ENCODE assay signal across 1 cellular context in the genomic region with DNA sequence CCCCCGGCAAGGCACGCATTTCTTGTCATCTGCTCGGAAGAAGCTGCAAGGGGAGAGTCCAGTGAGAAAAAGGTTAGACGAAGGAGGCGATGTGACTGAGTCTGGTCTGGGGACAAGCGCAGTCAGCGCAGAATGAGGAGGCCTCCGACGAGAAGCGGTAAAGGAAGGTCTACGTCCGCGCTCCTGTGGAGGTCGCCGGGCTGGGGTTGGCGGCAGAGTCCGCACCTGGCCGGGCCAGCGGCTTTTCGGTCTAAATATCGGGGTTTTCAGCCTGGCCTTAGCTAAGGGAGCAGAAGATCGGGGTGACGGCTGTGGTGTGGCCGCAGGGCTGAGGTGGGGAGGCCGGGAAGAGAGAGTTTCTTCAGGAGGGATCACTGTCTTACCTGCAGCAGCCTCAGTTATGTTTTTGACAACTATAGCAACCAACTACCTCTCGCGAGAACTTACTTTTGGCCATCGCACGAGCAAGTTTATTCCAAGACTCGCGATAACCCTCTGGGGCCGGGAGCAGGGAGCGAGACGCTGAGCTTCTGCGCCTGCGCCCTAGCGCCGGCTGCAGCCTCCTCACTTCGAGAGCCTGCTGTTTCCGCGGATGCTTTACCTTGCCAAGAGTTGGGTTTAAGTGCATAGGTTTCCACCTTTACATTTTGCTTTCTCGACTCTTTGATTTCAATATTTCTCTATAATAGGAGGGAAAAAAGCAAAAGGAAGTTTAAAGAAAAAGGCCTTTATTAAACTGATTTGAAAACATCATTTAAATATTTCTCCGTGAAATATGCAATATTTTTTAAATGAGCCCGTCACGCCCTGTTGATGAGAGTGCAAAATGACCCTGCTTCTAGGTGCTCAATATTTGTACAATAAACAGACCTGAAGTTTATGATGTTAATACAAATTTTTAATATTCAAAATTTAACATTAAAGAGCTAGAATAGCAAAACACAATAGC.
A peak's percentile ranks its signal among the peaks of the same experiment; 100 is the strongest.
TF ChIP-seq lines count a peak whose summit lies in the region.

A gene (minus strand): TSS at position 534 of the 949 bp plus-strand sequence. CDS start 4,068 bp downstream, outside the sequence.

TF ChIP-seq in HEK293, 187 proteins besides CTCF, POLR2A, EP300 and RAD21 (continued from another document):
- TF ChIP-seq ZNF560 (tag by site-specific recombination; IDR thresholded peaks at IDR 0.05; ENCODE audit: borderline replicate concordance) (no peak), ZNF239 (tag by site-specific recombination; IDR thresholded peaks at IDR 0.05) (no peak), ZNF624 (tag by site-specific recombination; IDR thresholded peaks at IDR 0.05) (no peak), YY2 (tag by site-specific recombination; IDR thresholded peaks at IDR 0.05) (no peak), ZNF561 (tag by site-specific recombination; IDR thresholded peaks at IDR 0.05; ENCODE audit: borderline replicate concordance) (peak; percentile 64; the same call in 1 of the 2 replicates), GLIS2 (tag by site-specific recombination; IDR thresholded peaks at IDR 0.05) (0 out of 2 replicates have a peak, but pooled peaks have one; percentile 30), ZNF335 (tag by site-specific recombination; conservative IDR thresholded peaks at IDR 0.05) (peak; percentile 45; the same call in 1 of the 2 replicates), ZBTB48 (tag by site-specific recombination; IDR thresholded peaks at IDR 0.05) (no peak), ZXDB (tag by site-specific recombination; IDR thresholded peaks at IDR 0.05) (peak; percentile 78), ZNF132 (tag by site-specific recombination; IDR thresholded peaks at IDR 0.05; ENCODE audit: borderline replicate concordance) (no peak), MEIS1 (CRISPR knock-in tag; IDR thresholded peaks at IDR 0.05; ENCODE audit: borderline replicate concordance) (no peak), FEZF1 (tag by site-specific recombination; IDR thresholded peaks at IDR 0.05) (no peak), ZNF670 (tag by site-specific recombination; IDR thresholded peaks at IDR 0.05; ENCODE audit: low read depth) (no peak), ZNF629 (tag by site-specific recombination; IDR thresholded peaks at IDR 0.05) (no peak), SETDB1 (IDR thresholded peaks at IDR 0.05; ENCODE audit: insufficient read length, low read length) (no peak), HOXD13 (CRISPR knock-in tag; IDR thresholded peaks at IDR 0.05; ENCODE audit: borderline replicate concordance) (no peak)
- TF ChIP-seq, protein P1, sequence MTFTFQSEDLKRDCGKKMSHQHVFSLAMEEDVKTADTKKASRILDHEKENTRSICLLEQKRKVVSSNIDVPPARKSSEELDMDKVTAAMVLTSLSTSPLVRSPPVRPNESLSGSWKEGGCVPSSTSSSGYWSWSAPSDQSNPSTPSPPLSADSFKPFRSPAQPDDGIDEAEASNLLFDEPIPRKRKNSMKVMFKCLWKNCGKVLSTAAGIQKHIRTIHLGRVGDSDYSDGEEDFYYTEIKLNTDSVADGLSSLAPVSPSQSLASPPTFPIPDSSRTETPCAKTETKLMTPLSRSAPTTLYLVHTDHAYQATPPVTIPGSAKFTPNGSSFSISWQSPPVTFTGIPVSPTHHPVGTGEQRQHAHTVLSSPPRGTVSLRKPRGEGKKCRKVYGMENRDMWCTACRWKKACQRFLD (tag by site-specific recombination; IDR thresholded peaks at IDR 0.05), result no peak
- TF ChIP-seq, protein P2, sequence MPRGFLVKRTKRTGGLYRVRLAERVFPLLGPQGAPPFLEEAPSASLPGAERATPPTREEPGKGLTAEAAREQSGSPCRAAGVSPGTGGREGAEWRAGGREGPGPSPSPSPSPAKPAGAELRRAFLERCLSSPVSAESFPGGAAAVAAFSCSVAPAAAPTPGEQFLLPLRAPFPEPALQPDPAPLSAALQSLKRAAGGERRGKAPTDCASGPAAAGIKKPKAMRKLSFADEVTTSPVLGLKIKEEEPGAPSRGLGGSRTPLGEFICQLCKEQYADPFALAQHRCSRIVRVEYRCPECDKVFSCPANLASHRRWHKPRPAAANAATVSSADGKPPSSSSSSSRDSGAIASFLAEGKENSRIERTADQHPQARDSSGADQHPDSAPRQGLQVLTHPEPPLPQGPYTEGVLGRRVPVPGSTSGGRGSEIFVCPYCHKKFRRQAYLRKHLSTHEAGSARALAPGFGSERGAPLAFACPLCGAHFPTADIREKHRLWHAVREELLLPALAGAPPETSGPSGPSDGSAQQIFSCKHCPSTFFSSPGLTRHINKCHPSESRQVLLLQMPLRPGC (tag by site-specific recombination; IDR thresholded peaks at IDR 0.05), result no peak
- TF ChIP-seq, protein P3, sequence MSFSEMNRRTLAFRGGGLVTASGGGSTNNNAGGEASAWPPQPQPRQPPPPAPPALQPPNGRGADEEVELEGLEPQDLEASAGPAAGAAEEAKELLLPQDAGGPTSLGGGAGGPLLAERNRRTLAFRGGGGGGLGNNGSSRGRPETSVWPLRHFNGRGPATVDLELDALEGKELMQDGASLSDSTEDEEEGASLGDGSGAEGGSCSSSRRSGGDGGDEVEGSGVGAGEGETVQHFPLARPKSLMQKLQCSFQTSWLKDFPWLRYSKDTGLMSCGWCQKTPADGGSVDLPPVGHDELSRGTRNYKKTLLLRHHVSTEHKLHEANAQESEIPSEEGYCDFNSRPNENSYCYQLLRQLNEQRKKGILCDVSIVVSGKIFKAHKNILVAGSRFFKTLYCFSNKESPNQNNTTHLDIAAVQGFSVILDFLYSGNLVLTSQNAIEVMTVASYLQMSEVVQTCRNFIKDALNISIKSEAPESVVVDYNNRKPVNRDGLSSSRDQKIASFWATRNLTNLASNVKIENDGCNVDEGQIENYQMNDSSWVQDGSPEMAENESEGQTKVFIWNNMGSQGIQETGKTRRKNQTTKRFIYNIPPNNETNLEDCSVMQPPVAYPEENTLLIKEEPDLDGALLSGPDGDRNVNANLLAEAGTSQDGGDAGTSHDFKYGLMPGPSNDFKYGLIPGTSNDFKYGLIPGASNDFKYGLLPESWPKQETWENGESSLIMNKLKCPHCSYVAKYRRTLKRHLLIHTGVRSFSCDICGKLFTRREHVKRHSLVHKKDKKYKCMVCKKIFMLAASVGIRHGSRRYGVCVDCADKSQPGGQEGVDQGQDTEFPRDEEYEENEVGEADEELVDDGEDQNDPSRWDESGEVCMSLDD (tag by site-specific recombination; IDR thresholded peaks at IDR 0.05), result no peak
- TF ChIP-seq, protein P4, sequence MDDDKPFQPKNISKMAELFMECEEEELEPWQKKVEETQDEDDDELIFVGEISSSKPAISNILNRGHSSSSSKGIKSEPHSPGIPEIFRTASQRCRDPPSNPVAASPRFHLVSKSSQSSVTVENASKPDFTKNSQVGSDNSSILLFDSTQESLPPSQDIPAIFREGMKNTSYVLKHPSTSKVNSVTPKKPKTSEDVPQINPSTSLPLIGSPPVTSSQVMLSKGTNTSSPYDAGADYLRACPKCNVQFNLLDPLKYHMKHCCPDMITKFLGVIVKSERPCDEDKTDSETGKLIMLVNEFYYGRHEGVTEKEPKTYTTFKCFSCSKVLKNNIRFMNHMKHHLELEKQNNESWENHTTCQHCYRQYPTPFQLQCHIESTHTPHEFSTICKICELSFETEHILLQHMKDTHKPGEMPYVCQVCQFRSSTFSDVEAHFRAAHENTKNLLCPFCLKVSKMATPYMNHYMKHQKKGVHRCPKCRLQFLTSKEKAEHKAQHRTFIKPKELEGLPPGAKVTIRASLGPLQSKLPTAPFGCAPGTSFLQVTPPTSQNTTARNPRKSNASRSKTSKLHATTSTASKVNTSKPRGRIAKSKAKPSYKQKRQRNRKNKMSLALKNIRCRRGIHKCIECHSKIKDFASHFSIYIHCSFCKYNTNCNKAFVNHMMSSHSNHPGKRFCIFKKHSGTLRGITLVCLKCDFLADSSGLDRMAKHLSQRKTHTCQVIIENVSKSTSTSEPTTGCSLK (tag by site-specific recombination; IDR thresholded peaks at IDR 0.05), result no peak
- TF ChIP-seq, protein P5, sequence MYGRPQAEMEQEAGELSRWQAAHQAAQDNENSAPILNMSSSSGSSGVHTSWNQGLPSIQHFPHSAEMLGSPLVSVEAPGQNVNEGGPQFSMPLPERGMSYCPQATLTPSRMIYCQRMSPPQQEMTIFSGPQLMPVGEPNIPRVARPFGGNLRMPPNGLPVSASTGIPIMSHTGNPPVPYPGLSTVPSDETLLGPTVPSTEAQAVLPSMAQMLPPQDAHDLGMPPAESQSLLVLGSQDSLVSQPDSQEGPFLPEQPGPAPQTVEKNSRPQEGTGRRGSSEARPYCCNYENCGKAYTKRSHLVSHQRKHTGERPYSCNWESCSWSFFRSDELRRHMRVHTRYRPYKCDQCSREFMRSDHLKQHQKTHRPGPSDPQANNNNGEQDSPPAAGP (tag by site-specific recombination; IDR thresholded peaks at IDR 0.05), result no peak
TF ChIP-seq in HEK293: peak in this region for 16.
